Comparison of ENCODE assay signal across 3 cellular contexts in the genomic region with DNA sequence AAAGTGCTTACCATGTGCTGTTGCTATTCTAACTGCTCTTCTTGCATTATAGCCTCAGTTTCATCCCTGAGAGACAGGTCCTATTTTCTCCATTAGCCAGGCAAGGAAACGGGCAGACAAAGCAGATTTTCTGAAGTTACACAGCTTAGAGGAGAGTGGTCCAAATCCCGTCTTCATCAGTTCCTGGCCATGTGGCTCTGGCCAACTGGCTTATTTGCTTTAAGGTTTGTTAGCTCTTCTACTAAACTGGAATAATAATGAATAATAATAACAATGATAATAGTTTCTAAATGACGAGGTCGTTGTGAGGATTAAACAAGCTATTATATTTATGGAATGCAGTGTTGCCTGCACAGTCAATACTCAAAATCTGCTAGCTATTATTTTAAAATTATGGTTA.
TF ChIP-seq lines count a peak whose summit lies in the region.

No MANE protein-coding gene starts in this region.

TF ChIP-seq in A549, 52 proteins besides CTCF, POLR2A, EP300 and RAD21 (continues in another document):
- TF ChIP-seq NPAS2 (CRISPR knock-in tag; IDR thresholded peaks at IDR 0.05; ENCODE audit: borderline replicate concordance): no peak
- TF ChIP-seq HDAC2 (IDR thresholded peaks at IDR 0.05): no peak
- TF ChIP-seq, protein P1, sequence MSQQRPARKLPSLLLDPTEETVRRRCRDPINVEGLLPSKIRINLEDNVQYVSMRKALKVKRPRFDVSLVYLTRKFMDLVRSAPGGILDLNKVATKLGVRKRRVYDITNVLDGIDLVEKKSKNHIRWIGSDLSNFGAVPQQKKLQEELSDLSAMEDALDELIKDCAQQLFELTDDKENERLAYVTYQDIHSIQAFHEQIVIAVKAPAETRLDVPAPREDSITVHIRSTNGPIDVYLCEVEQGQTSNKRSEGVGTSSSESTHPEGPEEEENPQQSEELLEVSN (IDR thresholded peaks at IDR 0.05; ENCODE audit: borderline replicate concordance, low read depth): no peak; the same call in 1 of the 2 replicates
- no peak for TF ChIP-seq EHF (CRISPR knock-in tag; IDR thresholded peaks at IDR 0.05)
- TF ChIP-seq, protein P2, sequence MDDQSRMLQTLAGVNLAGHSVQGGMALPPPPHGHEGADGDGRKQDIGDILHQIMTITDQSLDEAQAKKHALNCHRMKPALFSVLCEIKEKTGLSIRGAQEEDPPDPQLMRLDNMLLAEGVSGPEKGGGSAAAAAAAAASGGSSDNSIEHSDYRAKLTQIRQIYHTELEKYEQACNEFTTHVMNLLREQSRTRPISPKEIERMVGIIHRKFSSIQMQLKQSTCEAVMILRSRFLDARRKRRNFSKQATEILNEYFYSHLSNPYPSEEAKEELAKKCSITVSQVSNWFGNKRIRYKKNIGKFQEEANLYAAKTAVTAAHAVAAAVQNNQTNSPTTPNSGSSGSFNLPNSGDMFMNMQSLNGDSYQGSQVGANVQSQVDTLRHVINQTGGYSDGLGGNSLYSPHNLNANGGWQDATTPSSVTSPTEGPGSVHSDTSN (IDR thresholded peaks at IDR 0.05): no peak
- TF ChIP-seq RARB (CRISPR knock-in tag; IDR thresholded peaks at IDR 0.05): no peak
- no peak for TF ChIP-seq JUN (IDR thresholded peaks at IDR 0.05)
- TF ChIP-seq HOXB5 (CRISPR knock-in tag; IDR thresholded peaks at IDR 0.05): peak; percentile 39; the same call in 1 of the 2 replicates
- no peak for TF ChIP-seq CBX8 (IDR thresholded peaks at IDR 0.05)
- TF ChIP-seq RFX5 (IDR thresholded peaks at IDR 0.05): no peak
- no peak for TF ChIP-seq NR3C1 (IDR thresholded peaks at IDR 0.05)
- no peak for TF ChIP-seq ZSCAN20 (CRISPR knock-in tag; IDR thresholded peaks at IDR 0.05)
- no peak for TF ChIP-seq PHF8 (IDR thresholded peaks at IDR 0.05; ENCODE audit: borderline replicate concordance, low read depth)
- TF ChIP-seq ZNF302 (CRISPR knock-in tag; IDR thresholded peaks at IDR 0.05): peak; percentile 71
- TF ChIP-seq ESRRA (IDR thresholded peaks at IDR 0.05; ENCODE audit: borderline replicate concordance, low read length): no peak
- TF ChIP-seq ZC3H11A (IDR thresholded peaks at IDR 0.05): no peak
- no peak for TF ChIP-seq FOSL2 (IDR thresholded peaks at IDR 0.05)
- TF ChIP-seq FOSL2 (CRISPR knock-in tag; IDR thresholded peaks at IDR 0.05): 0 out of 2 replicates have a peak, but pooled peaks have one; percentile 7
- TF ChIP-seq, protein P3, sequence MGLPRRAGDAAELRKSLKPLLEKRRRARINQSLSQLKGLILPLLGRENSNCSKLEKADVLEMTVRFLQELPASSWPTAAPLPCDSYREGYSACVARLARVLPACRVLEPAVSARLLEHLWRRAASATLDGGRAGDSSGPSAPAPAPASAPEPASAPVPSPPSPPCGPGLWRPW (IDR thresholded peaks at IDR 0.05): no peak
- TF ChIP-seq SMC3 (IDR thresholded peaks at IDR 0.05): no peak
- TF ChIP-seq CHD4 (IDR thresholded peaks at IDR 0.05; ENCODE audit: borderline replicate concordance): no peak
- TF ChIP-seq ZFP36 (IDR thresholded peaks at IDR 0.05; ENCODE audit: borderline replicate concordance, partially characterized antibody): no peak
- TF ChIP-seq, protein P4, sequence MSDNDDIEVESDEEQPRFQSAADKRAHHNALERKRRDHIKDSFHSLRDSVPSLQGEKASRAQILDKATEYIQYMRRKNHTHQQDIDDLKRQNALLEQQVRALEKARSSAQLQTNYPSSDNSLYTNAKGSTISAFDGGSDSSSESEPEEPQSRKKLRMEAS (IDR thresholded peaks at IDR 0.05): peak; percentile 46; the same call in 1 of the 2 replicates
- TF ChIP-seq JUNB (IDR thresholded peaks at IDR 0.05): no peak
- no peak for TF ChIP-seq CEBPB (IDR thresholded peaks at IDR 0.05)
- no peak for TF ChIP-seq SREBF2 (IDR thresholded peaks at IDR 0.05)
- peak; percentile 79; the same call in 1 of the 2 replicates for TF ChIP-seq HOXB13 (CRISPR knock-in tag; IDR thresholded peaks at IDR 0.05; ENCODE audit: low read depth)
- TF ChIP-seq CHD2 (IDR thresholded peaks at IDR 0.05; ENCODE audit: low read length, partially characterized antibody): no peak

TF ChIP-seq in HCT116, 20 proteins besides CTCF, POLR2A, EP300 and RAD21:
- TF ChIP-seq, protein P5, sequence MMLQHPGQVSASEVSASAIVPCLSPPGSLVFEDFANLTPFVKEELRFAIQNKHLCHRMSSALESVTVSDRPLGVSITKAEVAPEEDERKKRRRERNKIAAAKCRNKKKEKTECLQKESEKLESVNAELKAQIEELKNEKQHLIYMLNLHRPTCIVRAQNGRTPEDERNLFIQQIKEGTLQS (IDR thresholded peaks at IDR 0.05): no peak
- TF ChIP-seq, protein P4 (IDR thresholded peaks at IDR 0.05): 0 out of 2 replicates have a peak, but pooled peaks have one; percentile 21

TF ChIP-seq in HepG2, 621 proteins besides CTCF, POLR2A, EP300 and RAD21:
- TF ChIP-seq ZNF629 (CRISPR knock-in tag; conservative IDR thresholded peaks at IDR 0.05): 0 out of 2 replicates have a peak, but pooled peaks have one; percentile 14
- TF ChIP-seq SP2 (CRISPR knock-in tag; IDR thresholded peaks at IDR 0.05): no peak
- TF ChIP-seq FOXK1 (CRISPR knock-in tag; IDR thresholded peaks at IDR 0.05; ENCODE audit: borderline replicate concordance, low read depth): 0 out of 2 replicates have a peak, but pooled peaks have one; percentile 13
- TF ChIP-seq, protein P4 (IDR thresholded peaks at IDR 0.05): peak; percentile 26; the same call in 1 of the 2 replicates
- TF ChIP-seq THAP11 (CRISPR knock-in tag; IDR thresholded peaks at IDR 0.05): peak; percentile 13; the same call in 1 of the 2 replicates
